In genomic region chrX:52765983-52766382, GRCh38 we compare ENCODE assay signal across 7 cellular contexts. TPM values are rescaled to one million over a fixed set of nuclear protein-coding genes. Genes with fewer than 3 reads are reported as not detected.
"Had no signal": no experiment of that assay in that cellular context is flagged by ENCODE, and none has a peak within 500 bp of the region (broad histone marks: within the 10 kb centered on the region; RNA-seq: fewer than 3 reads in every experiment).

No MANE protein-coding gene starts in this region.

RNA-seq across cellular contexts. Expression of gene SSX2B, which starts 14.9 kb away (rescaled TPM):
- total RNA-seq: GM23248, H1, H9, HFFc6 had no signal

RNA-seq across cellular contexts. Expression of gene SPANXN5, which starts 31.2 kb away (rescaled TPM):
- total RNA-seq: GM23248, GM23338, H1, H4, H7, H9, HFFc6 had no signal

RNA-seq across cellular contexts. Expression of gene XAGE5, which starts 45.1 kb away (rescaled TPM):
- total RNA-seq: GM23248, GM23338, H1, H4, H7, H9, HFFc6 had no signal

RNA-seq across cellular contexts. Expression of gene SSX2, which starts 59.0 kb away (rescaled TPM):
- total RNA-seq: GM23248, H1, H4, H9, HFFc6 had no signal
